Comparison of ENCODE assay signal across 22 cellular contexts in genomic region chrY:8358161-8358560, GRCh38.
"Had no signal": no experiment of that assay in that cellular context is flagged by ENCODE, and none has a peak within 500 bp of the region (broad histone marks: within the 10 kb centered on the region; RNA-seq: fewer than 3 reads in every experiment).

No MANE protein-coding gene starts in this region.

- H3K4me1 Mint-ChIP-seq: endodermal cell had no signal

- H3K27me3 Mint-ChIP-seq: dendritic cell treated with granulocyte-macrophage colony-stimulating factor and Interleukin-4, amounts not matched to agents 40 ng/mL and 50 ng/mL, for 4 days; effector memory CD8-positive, alpha-beta T cell had no signal

- H3K9me3 Mint-ChIP-seq: dendritic cell treated with granulocyte-macrophage colony-stimulating factor and Interleukin-4, amounts not matched to agents 40 ng/mL and 50 ng/mL, for 4 days; effector memory CD8-positive, alpha-beta T cell; endodermal cell had no signal

- DNase-seq: colonic mucosa; cortex of kidney; dermis blood vessel endothelial cell; dorsolateral prefrontal cortex; effector CD4-positive, alpha-beta T cell; effector CD8-positive, alpha-beta T cell; effector memory CD4-positive, alpha-beta T cell; effector memory CD8-positive, alpha-beta T cell; endodermal cell; erythroblast; esophagus squamous epithelium; foreskin fibroblast; foreskin keratinocyte; foreskin melanocyte; gastrocnemius medialis; glutamatergic neuron; head of caudate nucleus; heart left ventricle; heart right ventricle had no signal

- ATAC-seq: effector memory CD8-positive, alpha-beta T cell; esophagus mucosa; foreskin keratinocyte; gastrocnemius medialis; gastroesophageal sphincter; heart left ventricle; heart right ventricle had no signal

- H3K4me3 Mint-ChIP-seq: dendritic cell treated with granulocyte-macrophage colony-stimulating factor and Interleukin-4, amounts not matched to agents 40 ng/mL and 50 ng/mL, for 4 days; effector memory CD8-positive, alpha-beta T cell; endodermal cell had no signal

- H3K27ac Mint-ChIP-seq: dendritic cell treated with granulocyte-macrophage colony-stimulating factor and Interleukin-4, amounts not matched to agents 40 ng/mL and 50 ng/mL, for 4 days; effector memory CD8-positive, alpha-beta T cell; endodermal cell had no signal
